ENCODE assay signal across 8 cellular contexts in genomic region chr17:15999974-16000827, GRCh38. TPM values are rescaled to one million over a fixed set of nuclear protein-coding genes. Genes with fewer than 3 reads are reported as not detected.
DNase-seq lines count a peak whose midpoint lies in the region; ATAC-seq and TF ChIP-seq lines count a peak whose summit lies in the region.

No MANE protein-coding gene starts in this region.

- peaks cover 8 to 32% (median 14%) of the 10 kb centered on the region in 4 donors for H3K4me1 ChIP-seq in transverse colon

- in situ Hi-C loops in transverse colon (cut with MboI; ENCODE audit: low pct_ligation_motif_present in 1 of 4, low pct_unique_long_range_greater_than_20kb in 1 of 4, low sequenced_read_pairs in 3 of 4): loop anchor here in 3 of 4 donors (10.0 to 25.0 kb wide), 2 partner anchors 55 to 112 kb away; partner anchors contain the start of gene ADORA2B (in 2 of the 3)

- TF ChIP-seq CTCF in AG04450 (IDR thresholded peaks at IDR 0.05; ENCODE audit: low read depth, low read length) (no peak), transverse colon (IDR thresholded peaks at IDR 0.05) (no peak)

- H3K27ac ChIP-seq in AG04450 (ENCODE audit: low read depth, low read length): peak overlapping the region; percentile 70
- H3K27ac ChIP-seq in cingulate gyrus (ENCODE audit: low read depth, low read length): peak overlapping the region; percentile 98
- peak overlapping the region; percentile 89 to 97 (median 96) for H3K27ac ChIP-seq in transverse colon

- CTCF ChIA-PET in AG04450 (lab: Charles Lee): interaction anchor here (0.9 to 1.7 kb wide), 4 partner anchors 14 to 172 kb away, joined by 4 to 8 read pairs (median 5); partner anchors contain the start of gene ADORA2B

- H3K4me3 ChIP-seq in AG04450 (ENCODE audit: low read depth, low read length) (peak overlapping the region; percentile 80), transverse colon (peak overlapping the region; percentile 64 to 74 (median 68))

- no peak for DNase-seq in AG04450 (ENCODE audit: low read depth, low spot score)
- peak; percentile 56 for DNase-seq in OCI-M1 (lab: John Stamatoyannopoulos, UW)
- DNase-seq in medulla oblongata (ENCODE audit: extremely low spot score): peak; percentile 35
- DNase-seq in transverse colon: no peak

- 3 to 4% methylated on average over 11 to 36 of the region's 64 CpGs for WGBS in transverse colon (ENCODE audit: low coverage in 1 of 2), 2 donors

- H3K27me3 ChIP-seq in AG04450 (ENCODE audit: control insufficient read depth, insufficient read depth, low read length) (no peaks in the 10 kb centered on the region), transverse colon (no peaks in the 10 kb centered on the region)

- intact Hi-C loops in transverse colon (cut with DNase I; ENCODE audit: low total_unique reads): no loop called here

- POLR2A ChIA-PET in AG04450 (lab: Yijun Ruan, JAX): interaction anchor here (0.8 to 1.6 kb wide), 4 partner anchors 41 to 79 kb away, joined by 3 to 12 read pairs (median 7); partner anchors contain the start of gene ADORA2B

- ATAC-seq in GM18511 (IDR thresholded peaks at IDR 0.05; ENCODE audit: unreplicated experiment): peak; percentile 40
- peak; percentile 10 for ATAC-seq in HG03060 (IDR thresholded peaks at IDR 0.05; ENCODE audit: low read depth, unreplicated experiment)
- ATAC-seq in GM21786 (IDR thresholded peaks at IDR 0.05; ENCODE audit: unreplicated experiment): no peak

- H3K36me3 ChIP-seq in transverse colon: peaks cover 0 to 35% (median 18%) of the 10 kb centered on the region in 4 donors

- no peak for TF ChIP-seq POLR2A in transverse colon (IDR thresholded peaks at IDR 0.05)

- no peaks in the 10 kb centered on the region for H3K9me3 ChIP-seq in AG04450 (ENCODE audit: control insufficient read depth, insufficient read depth, low read length)
- H3K9me3 ChIP-seq in transverse colon: no peaks in the 10 kb centered on the region

- no peak for TF ChIP-seq EP300 in transverse colon (IDR thresholded peaks at IDR 0.05; ENCODE audit: low read depth)

RNA-seq across cellular contexts. Expression of gene TTC19, which starts 0.6 kb away (rescaled TPM):
- polyA plus RNA-seq in AG04450 (2011; rRNA removed): 5.9 and 6.6 TPM in 2 replicates
- 7.2 and 8.0 TPM in 2 replicates for polyA minus RNA-seq in AG04450 (2011; rRNA and poly(A)+ RNA removed)
- 100 to 1,000 TPM in 3 of 4 donors, 10 to 100 TPM in 1; 65.3 to 371 (median 187) TPM for total RNA-seq in transverse colon

RNA-seq across cellular contexts. Expression of gene ZSWIM7, which starts 0.7 kb away (rescaled TPM):
- polyA plus RNA-seq in AG04450 (2011; rRNA removed): 17.8 and 22.2 TPM in 2 replicates
- polyA minus RNA-seq in AG04450 (2011; rRNA and poly(A)+ RNA removed): 5.5 and 9.8 TPM in 2 replicates
- 10 to 100 TPM in 3 of 4 donors, 1 to 10 TPM in 1; 3.6 to 19.5 (median 18.6) TPM for total RNA-seq in transverse colon

RNA-seq across cellular contexts. Expression of gene ADORA2B, which starts 55.3 kb away (rescaled TPM):
- 14.8 and 15.1 TPM in 2 replicates for polyA plus RNA-seq in AG04450 (2011; rRNA removed)
- 11.3 and 13.0 TPM in 2 replicates for polyA minus RNA-seq in AG04450 (2011; rRNA and poly(A)+ RNA removed)
- total RNA-seq in transverse colon: 10 to 100 TPM; 41.4 to 68.9 (median 52.0) TPM

Comparison
In these comparisons a context has a peak if more than half of its experiments do, and no peak if none do; other contexts are left out.
1. DNase-seq: peak in OCI-M1 (single experiment) and medulla oblongata (single experiment); none in AG04450 (single experiment) and transverse colon (single experiment).
2. Peak in every context shown above with its lines, with median percentiles within 50 percentile points of each other: H3K27ac ChIP-seq.